Comparison of ENCODE assay signal across 10 cellular contexts in the genomic region with DNA sequence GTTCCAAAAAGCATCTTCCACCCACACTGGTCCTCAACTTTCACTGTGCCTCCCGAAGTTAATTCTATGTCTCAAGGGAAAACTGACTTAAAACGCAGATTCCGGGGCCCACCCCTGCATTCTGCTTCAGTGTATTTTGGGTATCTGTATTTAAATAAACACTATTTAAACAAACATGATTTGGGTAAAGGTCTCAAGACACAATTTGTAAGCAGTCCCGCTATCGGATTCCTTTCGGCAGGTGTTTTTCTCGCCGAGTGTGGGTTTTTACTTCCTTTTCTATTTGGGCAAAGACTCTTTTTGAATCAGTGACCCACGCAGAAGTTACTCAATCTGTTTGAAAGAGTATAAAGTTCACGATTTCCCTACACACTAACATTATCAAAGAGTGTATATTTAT. TPM values are rescaled to one million over a fixed set of nuclear protein-coding genes. Genes with fewer than 3 reads are reported as not detected.
A peak's percentile ranks its signal among the peaks of the same experiment; 100 is the strongest.
DNase-seq lines count a peak whose midpoint lies in the region; ATAC-seq and TF ChIP-seq lines count a peak whose summit lies in the region.
"Had no signal": no experiment of that assay in that cellular context is flagged by ENCODE, and none has a peak within 500 bp of the region (broad histone marks: within the 10 kb centered on the region; RNA-seq: fewer than 3 reads in every experiment).

No MANE protein-coding gene starts in this region.

- peak overlapping the region; percentile 91 for H3K4me3 Mint-ChIP-seq in stimulated activated naive CD8-positive, alpha-beta T cell treated with anti-CD3 and anti-CD28 coated beads, Interleukin-15, Interleukin-2, amounts not matched to agents 100 ng/mL and 50 ng/mL, for 24 hours

- H3K9ac ChIP-seq in mesendoderm (ENCODE audit: low read length) = peak overlapping the region; percentile 54

- H4K8ac ChIP-seq in mesendoderm (ENCODE audit: low read depth, low read length) = no peak overlapping the region

- peaks cover 0 to 8% of the 10 kb centered on the region in 2 donors for H3K4me1 ChIP-seq in ascending aorta
- H3K4me1 ChIP-seq in mesendoderm (ENCODE audit: control insufficient read depth, low read depth, low read length) = peaks cover 3% of the 10 kb centered on the region
- no peaks in the 10 kb centered on the region for H3K4me1 ChIP-seq in aorta (ENCODE audit: control insufficient read depth in 1 of 2, insufficient read depth in 2 of 2, low read length in 2 of 2)

- intact Hi-C loops in ascending aorta (cut with DNase I) (loop anchor here (5.0 kb wide), 2 partner anchors 170 to 810 kb away; a partner anchor contains a TSS), aorta (cut with DNase I) (no loop called here)

- H2BK15ac ChIP-seq in mesendoderm (replicated peaks; ENCODE audit: low read depth) = no peak overlapping the region

- no peak overlapping the region for H2AK5ac ChIP-seq in mesendoderm (ENCODE audit: low read length)

- no peak overlapping the region for H3K18ac ChIP-seq in mesendoderm (ENCODE audit: low read length)

- peaks cover 0 to 4% of the 10 kb centered on the region in 2 donors for H3K36me3 ChIP-seq in ascending aorta
- peaks cover 2% of the 10 kb centered on the region for H3K36me3 ChIP-seq in mesendoderm (ENCODE audit: control insufficient read depth, insufficient read depth, low read length)
- no peaks in the 10 kb centered on the region for H3K36me3 ChIP-seq in aorta (ENCODE audit: control insufficient read depth in 1 of 2, insufficient read depth in 2 of 2, low read length in 1 of 2)
- H3K36me3 ChIP-seq: neutrophil had no signal

- H3K4me3 ChIP-seq in ascending aorta (peak overlapping the region; percentile 67 to 100), mesendoderm (ENCODE audit: low read length) (no peak overlapping the region), aorta (ENCODE audit: low read length in 2 of 2) (no peak overlapping the region)

- peaks cover 48% of the 10 kb centered on the region for H3K79me2 ChIP-seq in mesendoderm (ENCODE audit: control insufficient read depth, insufficient read depth, low read length)

- H3K27me3 Mint-ChIP-seq in stimulated activated naive CD8-positive, alpha-beta T cell treated with anti-CD3 and anti-CD28 coated beads, Interleukin-15, Interleukin-2, amounts not matched to agents 100 ng/mL and 50 ng/mL, for 24 hours = no peaks in the 10 kb centered on the region

- no peaks in the 10 kb centered on the region for H3K9me3 ChIP-seq in ascending aorta
- H3K9me3 ChIP-seq in aorta (ENCODE audit: control insufficient read depth, low read length) = no peaks in the 10 kb centered on the region
- H3K9me3 ChIP-seq: neutrophil had no signal

- H3K4me2 ChIP-seq in mesendoderm (ENCODE audit: low read length) = peak overlapping the region; percentile 41

- H3K27ac Mint-ChIP-seq in stimulated activated naive CD8-positive, alpha-beta T cell treated with anti-CD3 and anti-CD28 coated beads, Interleukin-15, Interleukin-2, amounts not matched to agents 100 ng/mL and 50 ng/mL, for 24 hours = peak overlapping the region; percentile 93

- no peaks in the 10 kb centered on the region for H3K27me3 ChIP-seq in ascending aorta
- H3K27me3 ChIP-seq in mesendoderm (ENCODE audit: insufficient read depth, low read length, poor library complexity) = no peaks in the 10 kb centered on the region
- no peaks in the 10 kb centered on the region for H3K27me3 ChIP-seq in aorta (ENCODE audit: control insufficient read depth in 1 of 2, insufficient read depth in 2 of 2, low read length in 1 of 2)
- H3K27me3 ChIP-seq: neutrophil had no signal

- peaks cover 55% of the 10 kb centered on the region for H3K4me1 Mint-ChIP-seq in stimulated activated naive CD8-positive, alpha-beta T cell treated with anti-CD3 and anti-CD28 coated beads, Interleukin-15, Interleukin-2, amounts not matched to agents 100 ng/mL and 50 ng/mL, for 24 hours (ENCODE audit: low read depth)

- H4K5ac ChIP-seq in mesendoderm (ENCODE audit: low read length) = no peak overlapping the region

- no peak overlapping the region for H3K4ac ChIP-seq in mesendoderm (ENCODE audit: low read depth, low read length)

- no peaks in the 10 kb centered on the region for H3K9me3 Mint-ChIP-seq in stimulated activated naive CD8-positive, alpha-beta T cell treated with anti-CD3 and anti-CD28 coated beads, Interleukin-15, Interleukin-2, amounts not matched to agents 100 ng/mL and 50 ng/mL, for 24 hours

- H2BK120ac ChIP-seq in mesendoderm (ENCODE audit: low read depth, low read length) = no peak overlapping the region

- peaks cover 34% of the 10 kb centered on the region for H3K36me3 Mint-ChIP-seq in stimulated activated naive CD8-positive, alpha-beta T cell treated with anti-CD3 and anti-CD28 coated beads, Interleukin-15, Interleukin-2, amounts not matched to agents 100 ng/mL and 50 ng/mL, for 24 hours (ENCODE audit: low read depth)

- no CpG with 5 or more reads among the region's 10 CpGs for WGBS in mesendoderm (ENCODE audit: extremely low coverage, insufficient coverage, low lambda C conversion rate)
- WGBS in aorta, 2 donors = 33 to 36% methylated on average over 10 of the region's 10 CpGs

- no peak overlapping the region for H2BK5ac ChIP-seq in mesendoderm (ENCODE audit: low read length)

- H3K56ac ChIP-seq in mesendoderm (ENCODE audit: low read length) = peak overlapping the region; percentile 72

- peaks cover 13% of the 10 kb centered on the region for H3K79me1 ChIP-seq in mesendoderm (ENCODE audit: low read length)

- TF ChIP-seq CTCF in ascending aorta (IDR thresholded peaks at IDR 0.05) = no peak

- H3K27ac ChIP-seq in ascending aorta (peak overlapping the region; percentile 83 to 95), mesendoderm (ENCODE audit: low read depth, low read length) (no peak overlapping the region), aorta (ENCODE audit: low read depth in 1 of 2, low read length in 2 of 2) (no peak overlapping the region)
- H3K27ac ChIP-seq: neutrophil had no signal

- H3K23ac ChIP-seq in mesendoderm (ENCODE audit: low read length) = no peak overlapping the region

- no peak for DNase-seq in stimulated activated naive CD8-positive, alpha-beta T cell treated with anti-CD3 and anti-CD28 coated beads, Interleukin-15, Interleukin-2, amounts not matched to agents 100 U/mL and 50 U/mL, for 24 hours
- DNase-seq in ascending aorta (ENCODE audit: low spot score in 2 of 2) (no peak), mesendoderm (no peak), NCI-H2196 (lab: John Stamatoyannopoulos, UW; ENCODE audit: unreplicated experiment) (no peak), aorta (no peak), AG08395 (ENCODE audit: low spot score) (no peak)
- DNase-seq: SW 1271 had no signal

- no peak for ATAC-seq in stimulated activated naive CD8-positive, alpha-beta T cell treated with anti-CD3 and anti-CD28 coated beads, Interleukin-15, Interleukin-2, amounts not matched to agents 100 U/mL and 50 U/mL, for 24 hours
- no peak for ATAC-seq in aorta (ENCODE audit: low FRiP score)
- no peak for ATAC-seq in GM21447 (IDR thresholded peaks at IDR 0.05; ENCODE audit: unreplicated experiment)

RNA-seq across cellular contexts. Expression of a gene that starts 1.2 kb away (rescaled TPM):
- 129 TPM for total RNA-seq in ascending aorta
- 195 TPM for polyA plus RNA-seq in mesendoderm (2013, experiment 1 of 2)
- 202 TPM for polyA plus RNA-seq in mesendoderm (2013, experiment 2 of 2)
- 10 to 100 TPM; 80.0 to 86.0 TPM for total RNA-seq in aorta
- polyA plus RNA-seq in aorta = 10 to 100 TPM; 24.4 to 47.7 TPM

Comparison
In these comparisons a context has a peak if more than half of its experiments do, and no peak if none do; other contexts are left out.
1. H3K27ac ChIP-seq: peak in ascending aorta (2 of 2); none in mesendoderm (single experiment) and aorta (0 of 2).
2. H3K4me3 ChIP-seq: peak in ascending aorta (2 of 2); none in mesendoderm (single experiment) and aorta (0 of 2).